ENCODE assay signal across 10 cellular contexts in genomic region chr6:78436335-78436734, GRCh38.
A peak's percentile ranks its signal among the peaks of the same experiment; 100 is the strongest.
DNase-seq lines count a peak whose midpoint lies in the region; ATAC-seq and TF ChIP-seq lines count a peak whose summit lies in the region.
"Had no signal": no experiment of that assay in that cellular context is flagged by ENCODE, and none has a peak within 500 bp of the region (broad histone marks: within the 10 kb centered on the region; RNA-seq: fewer than 3 reads in every experiment).

No MANE protein-coding gene starts in this region.

- ATAC-seq in GM18867 (IDR thresholded peaks at IDR 0.05; ENCODE audit: unreplicated experiment): peak; percentile 84
- no peak for ATAC-seq in HG03039 (IDR thresholded peaks at IDR 0.05; ENCODE audit: unreplicated experiment)
- no peak for ATAC-seq in activated naive CD4-positive, alpha-beta T cell treated with anti-CD3 and anti-CD28 coated beads, Interleukin-2, amount 50 U/mL, for 72 hours

- no peaks in the 10 kb centered on the region for H3K36me3 Mint-ChIP-seq in activated naive CD4-positive, alpha-beta T cell treated with anti-CD3 and anti-CD28 coated beads, Interleukin-2, amount 50 U/mL, for 72 hours

- H3K4me1 ChIP-seq in fibroblast of lung (ENCODE audit: control insufficient read depth, extremely low read depth, insufficient read depth, low read length): no peaks in the 10 kb centered on the region

- H2AFZ ChIP-seq in fibroblast of lung (ENCODE audit: low read length): no peak overlapping the region

- H3K9me3 ChIP-seq in fibroblast of lung (ENCODE audit: control insufficient read depth, insufficient read depth, low read depth, low read length): no peaks in the 10 kb centered on the region
- H3K9me3 ChIP-seq: MG63 had no signal

- H3K4me3 ChIP-seq in fibroblast of lung (replicated peaks in 1 of 4; ENCODE audit: control extremely low read depth in 1 of 4, insufficient read depth in 1 of 4, low read depth in 3 of 4, low read length in 4 of 4): no peak overlapping the region
- H3K4me3 ChIP-seq: MG63 had no signal

- peak; percentile 28 to 30 for TF ChIP-seq CTCF in fibroblast of lung (conservative IDR thresholded peaks at IDR 0.05 in 1 of 2, IDR thresholded peaks at IDR 0.05 in 1 of 2; ENCODE audit: low read depth in 1 of 2, low read length in 2 of 2)

- DNase-seq in A172 (ENCODE audit: low spot score): peak; percentile 16
- peak; percentile 48 for DNase-seq in NCI-H748 (lab: John Stamatoyannopoulos, UW; ENCODE audit: unreplicated experiment)
- peak; percentile 20 to 34 for DNase-seq in fibroblast of lung (ENCODE audit: low read depth in 2 of 2)
- no peak for DNase-seq in activated naive CD4-positive, alpha-beta T cell treated with anti-CD3 and anti-CD28 coated beads, Interleukin-2, amount 50 U/mL, for 16 hours
- no peak for DNase-seq in activated CD4-positive, alpha-beta T cell treated with anti-CD3 and anti-CD28 coated beads, Interleukin-2, amount 50 U/mL, for 48 hours
- no peak for DNase-seq in activated naive CD4-positive, alpha-beta T cell treated with anti-CD3 and anti-CD28 coated beads, Interleukin-2, amount 50 U/mL, for 72 hours (ENCODE audit: low spot score in 2 of 2)
- DNase-seq: DMS153, MG63 had no signal

- H3K9me3 Mint-ChIP-seq in activated naive CD4-positive, alpha-beta T cell treated with anti-CD3 and anti-CD28 coated beads, Interleukin-2, amount 50 U/mL, for 72 hours: peaks cover 0 to 4% of the 10 kb centered on the region in 2 donors

- H3K79me2 ChIP-seq in fibroblast of lung (ENCODE audit: control insufficient read depth, insufficient read depth, low read length): no peaks in the 10 kb centered on the region

- no peak overlapping the region for H3K27ac Mint-ChIP-seq in activated naive CD4-positive, alpha-beta T cell treated with anti-CD3 and anti-CD28 coated beads, Interleukin-2, amount 50 U/mL, for 72 hours

- no peak overlapping the region for H3K27ac ChIP-seq in fibroblast of lung (ENCODE audit: insufficient read depth, low read length)

- H3K36me3 ChIP-seq in fibroblast of lung (ENCODE audit: control insufficient read depth, insufficient read depth, low read length): no peaks in the 10 kb centered on the region
- H3K36me3 ChIP-seq: MG63 had no signal

- no peaks in the 10 kb centered on the region for H4K20me1 ChIP-seq in fibroblast of lung (ENCODE audit: control insufficient read depth, extremely low read depth, insufficient read depth, low read length)

- H3K4me2 ChIP-seq in fibroblast of lung (ENCODE audit: extremely low read depth, insufficient read depth, low read length): no peak overlapping the region

- no peaks in the 10 kb centered on the region for H3K27me3 ChIP-seq in fibroblast of lung (ENCODE audit: control insufficient read depth, insufficient read depth, low read length)
- H3K27me3 ChIP-seq: MG63 had no signal

- H3K9ac ChIP-seq in fibroblast of lung (ENCODE audit: insufficient read depth, low read length): no peak overlapping the region

Comparison
In these comparisons a context has a peak if more than half of its experiments do, and no peak if none do; other contexts are left out.
1. DNase-seq: peak in A172 (single experiment), NCI-H748 (single experiment) and fibroblast of lung (2 of 2); none in activated naive CD4-positive, alpha-beta T cell treated with anti-CD3 and anti-CD28 coated beads, Interleukin-2, amount 50 U/mL, for 16 hours (single experiment), activated CD4-positive, alpha-beta T cell treated with anti-CD3 and anti-CD28 coated beads, Interleukin-2, amount 50 U/mL, for 48 hours (0 of 2) and activated naive CD4-positive, alpha-beta T cell treated with anti-CD3 and anti-CD28 coated beads, Interleukin-2, amount 50 U/mL, for 72 hours (0 of 2).